Comparison of ENCODE assay signal across 10 cellular contexts in the genomic region with DNA sequence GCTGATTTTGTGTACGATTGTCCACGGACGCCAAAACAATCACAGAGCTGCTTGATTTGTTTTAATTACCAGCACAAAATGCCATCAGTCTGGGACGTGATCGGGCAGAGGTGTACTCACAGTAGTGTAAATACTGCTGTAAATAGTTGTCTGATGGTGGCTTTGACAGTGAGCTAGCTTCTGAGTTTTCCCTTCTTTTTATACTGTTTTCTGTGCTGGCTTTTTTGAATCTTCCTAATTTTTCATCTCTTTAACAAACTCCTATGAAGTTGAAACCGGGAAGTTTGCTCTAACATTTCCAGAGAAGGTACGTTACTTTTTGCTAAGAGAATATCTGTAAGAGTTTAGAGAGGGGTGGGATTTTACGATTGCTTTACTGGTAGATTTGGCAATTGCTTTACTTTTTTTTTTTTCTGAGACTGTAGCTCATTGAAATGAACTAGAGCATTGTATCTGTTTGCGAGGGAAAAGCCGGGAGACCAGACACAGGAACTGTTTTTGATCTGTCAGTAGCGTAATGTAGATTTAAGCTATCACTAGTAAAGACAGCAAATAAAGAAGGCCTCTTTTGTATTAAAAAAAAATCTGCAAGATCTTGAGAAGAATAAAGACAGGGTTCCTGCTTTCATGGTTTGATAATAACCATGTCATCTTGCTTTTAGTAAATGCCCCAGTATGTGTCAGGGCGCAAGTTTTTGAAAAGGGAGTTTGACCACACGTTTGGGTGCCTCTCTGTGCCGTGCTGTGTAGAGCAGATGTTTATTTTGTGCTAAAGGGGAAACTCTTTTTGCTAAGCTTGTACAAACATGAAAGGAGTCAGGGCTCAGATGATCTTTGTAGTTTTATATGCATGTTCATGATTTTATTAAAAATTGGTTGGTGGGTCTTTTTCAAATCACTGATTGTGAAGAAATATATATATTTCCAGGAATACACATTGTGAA. TPM values are rescaled to one million over a fixed set of nuclear protein-coding genes. Genes with fewer than 3 reads are reported as not detected.
DNase-seq lines count a peak whose midpoint lies in the region; ATAC-seq and TF ChIP-seq lines count a peak whose summit lies in the region.
"Had no signal": no experiment of that assay in that cellular context is flagged by ENCODE, and none has a peak within 500 bp of the region (broad histone marks: within the 10 kb centered on the region; RNA-seq: fewer than 3 reads in every experiment).

No MANE protein-coding gene starts in this region.

- DNase-seq in SHP77 (lab: John Stamatoyannopoulos, UW), result peak; percentile 14 to 33
- no peak for DNase-seq in SHP77 treated with DMSO at 0.1 percent for 48 hours (lab: John Stamatoyannopoulos, UW)
- no peak for DNase-seq in choroid plexus epithelial cell (ENCODE audit: low read depth)
- DNase-seq in medulla oblongata (ENCODE audit: extremely low spot score), result peak; percentile 7
- DNase-seq in aorta, result no peak
- DNase-seq in effector CD4-positive, alpha-beta T cell, result no peak
- DNase-seq: hippocampal formation had no signal

- H3K27ac ChIP-seq in aorta (ENCODE audit: low read depth in 1 of 2, low read length in 2 of 2), result peak overlapping the region in 1 of 2 donors; percentile 5
- H3K27ac ChIP-seq: C4-2B had no signal

- peaks cover 0 to 7% of the 10 kb centered on the region in 2 donors for H3K4me1 ChIP-seq in aorta (ENCODE audit: control insufficient read depth in 1 of 2, insufficient read depth in 2 of 2, low read length in 2 of 2)

- TF ChIP-seq CTCF in choroid plexus epithelial cell (conservative IDR thresholded peaks at IDR 0.05; ENCODE audit: low read depth, low read length), result no peak

- ATAC-seq in aorta (ENCODE audit: low FRiP score) (peak; percentile 8), GM18498 (IDR thresholded peaks at IDR 0.05; ENCODE audit: unreplicated experiment) (no peak), HG02763 (IDR thresholded peaks at IDR 0.05; ENCODE audit: unreplicated experiment) (no peak)

- no peaks in the 10 kb centered on the region for H3K27me3 ChIP-seq in aorta (ENCODE audit: control insufficient read depth in 1 of 2, insufficient read depth in 2 of 2, low read length in 1 of 2)

- intact Hi-C loops in aorta (cut with DNase I), result loop anchor here in 1 of 2 donors (5.0 kb wide), 1 partner anchor 328 kb away; no protein-coding TSS in a partner anchor

- WGBS in aorta, 2 donors, result 4 to 7% methylated on average over 14 of the region's 14 CpGs

- no peaks in the 10 kb centered on the region for H3K36me3 ChIP-seq in aorta (ENCODE audit: control insufficient read depth in 1 of 2, insufficient read depth in 2 of 2, low read length in 1 of 2)

- H3K9me3 ChIP-seq in aorta (ENCODE audit: control insufficient read depth, low read length), result no peaks in the 10 kb centered on the region

- H3K4me3 ChIP-seq in choroid plexus epithelial cell (ENCODE audit: low read depth, low read length) (peak overlapping the region; percentile 50), aorta (ENCODE audit: low read length in 2 of 2) (peak overlapping the region; percentile 37 to 83)

RNA-seq across cellular contexts. Expression of a gene that starts 0.7 kb away (rescaled TPM):
- 10 to 100 TPM; 17.6 to 18.1 TPM for total RNA-seq in aorta
- 1 to 10 TPM; 1.1 to 1.9 TPM for polyA plus RNA-seq in aorta

Comparison
In these comparisons a context has a peak if more than half of its experiments do, and no peak if none do; other contexts are left out.
1. DNase-seq: peak in SHP77 (2 of 2) and medulla oblongata (single experiment); none in SHP77 treated with DMSO at 0.1 percent for 48 hours (single experiment), choroid plexus epithelial cell (single experiment), aorta (0 of 2) and effector CD4-positive, alpha-beta T cell (single experiment).